In genomic region chr22:35824256-35824655, GRCh38 we compare ENCODE assay signal across 28 cellular contexts.
"Had no signal": no experiment of that assay in that cellular context is flagged by ENCODE, and none has a peak within 500 bp of the region (broad histone marks: within the 10 kb centered on the region; RNA-seq: fewer than 3 reads in every experiment).

No MANE protein-coding gene starts in this region.

- H3K27me3 Mint-ChIP-seq: activated CD4-positive, alpha-beta T cell treated with anti-CD3 and anti-CD28 coated beads, Interleukin-2, amount 10 ng/mL, durations not matched to agents 7 days and 5 days; activated naive CD4-positive, alpha-beta T cell treated with anti-CD3 and anti-CD28 coated beads, Interleukin-2, amount 10 ng/mL, durations not matched to agents 7 days and 5 days; brain had no signal

- ATAC-seq: activated naive CD4-positive, alpha-beta T cell treated with anti-CD3 and anti-CD28 coated beads, Interleukin-2, amount 50 U/mL, for 72 hours; activated T-cell treated with anti-CD3 and anti-CD28 coated beads, Interleukin-2, amount 50 U/mL, for 72 hours; T-helper 17 cell had no signal

- H3K27ac ChIP-seq: ascending aorta, breast epithelium, cardiac muscle cell, colonic mucosa, epithelial cell of prostate, esophagus squamous epithelium had no signal

- H3K4me3 Mint-ChIP-seq: activated CD4-positive, alpha-beta memory T cell treated with anti-CD3 and anti-CD28 coated beads, Interleukin-2, amount 10 ng/mL, durations not matched to agents 7 days and 5 days; activated CD4-positive, alpha-beta T cell treated with anti-CD3 and anti-CD28 coated beads, Interleukin-2, amount 10 ng/mL, durations not matched to agents 7 days and 5 days; activated naive CD4-positive, alpha-beta T cell treated with anti-CD3 and anti-CD28 coated beads, Interleukin-2, amount 10 ng/mL, durations not matched to agents 7 days and 5 days; activated naive CD8-positive, alpha-beta T cell treated with anti-CD3 and anti-CD28 coated beads, Interleukin-2, amount 10 ng/mL, durations not matched to agents 7 days and 5 days; activated T-cell treated with anti-CD3 and anti-CD28 coated beads, Interleukin-2, amount 50 U/mL, for 24 hours; activated T-cell treated with anti-CD3 and anti-CD28 coated beads, Interleukin-2, amount 50 U/mL, for 72 hours; brain; T-helper 2 cell treated with Interferon-gamma antibody and Interleukin-4, amounts not matched to agents 5 μg/mL and 100 μg/mL, for 36 hours had no signal

- H3K4me1 Mint-ChIP-seq: activated naive CD4-positive, alpha-beta T cell treated with anti-CD3 and anti-CD28 coated beads, Interleukin-2, amount 10 ng/mL, durations not matched to agents 7 days and 5 days had no signal

- H3K36me3 Mint-ChIP-seq: activated naive CD4-positive, alpha-beta T cell treated with anti-CD3 and anti-CD28 coated beads, Interleukin-2, amount 10 ng/mL, durations not matched to agents 7 days and 5 days; activated naive CD4-positive, alpha-beta T cell treated with anti-CD3 and anti-CD28 coated beads, Interleukin-2, amount 50 U/mL, for 72 hours; activated naive CD8-positive, alpha-beta T cell treated with anti-CD3 and anti-CD28 coated beads, Interleukin-2, amount 10 ng/mL, durations not matched to agents 7 days and 5 days had no signal

- H3K27me3 ChIP-seq: ascending aorta, breast epithelium, cardiac muscle cell, colonic mucosa, esophagus squamous epithelium had no signal

- H3K4me1 ChIP-seq: breast epithelium, colonic mucosa had no signal

- H3K4me3 ChIP-seq: ascending aorta, breast epithelium, cardiac muscle cell, colonic mucosa, esophagus squamous epithelium had no signal

- H3K36me3 ChIP-seq: ascending aorta, breast epithelium, cardiac muscle cell, colonic mucosa had no signal

- H3K9me3 Mint-ChIP-seq: activated CD4-positive, alpha-beta memory T cell treated with anti-CD3 and anti-CD28 coated beads, Interleukin-2, amount 10 ng/mL, durations not matched to agents 7 days and 5 days; activated CD4-positive, alpha-beta T cell treated with anti-CD3 and anti-CD28 coated beads, Interleukin-2, amount 10 ng/mL, durations not matched to agents 7 days and 5 days; activated naive CD4-positive, alpha-beta T cell treated with anti-CD3 and anti-CD28 coated beads, Interleukin-2, amount 10 ng/mL, durations not matched to agents 7 days and 5 days; activated naive CD4-positive, alpha-beta T cell treated with anti-CD3 and anti-CD28 coated beads, Interleukin-2, amount 50 U/mL, for 72 hours; activated naive CD8-positive, alpha-beta T cell treated with anti-CD3 and anti-CD28 coated beads, Interleukin-2, amount 10 ng/mL, durations not matched to agents 7 days and 5 days; activated T-cell treated with anti-CD3 and anti-CD28 coated beads, Interleukin-2, amount 50 U/mL, for 24 hours; activated T-cell treated with anti-CD3 and anti-CD28 coated beads, Interleukin-2, amount 50 U/mL, for 72 hours; T-helper 2 cell treated with Interferon-gamma antibody and Interleukin-4, amounts not matched to agents 5 μg/mL and 100 μg/mL, for 36 hours had no signal

- DNase-seq: activated CD4-positive, alpha-beta memory T cell treated with anti-CD3 and anti-CD28 coated beads, Interleukin-2, amount 10 ng/mL, durations not matched to agents 7 days and 5 days; activated CD4-positive, alpha-beta T cell treated with anti-CD3 and anti-CD28 coated beads for 1 hour; activated CD4-positive, alpha-beta T cell treated with anti-CD3 and anti-CD28 coated beads for 4 hours; activated CD4-positive, alpha-beta T cell treated with anti-CD3 and anti-CD28 coated beads, Interleukin-2, amount 10 ng/mL, durations not matched to agents 7 days and 5 days; activated CD4-positive, alpha-beta T cell treated with anti-CD3 and anti-CD28 coated beads, Interleukin-2, amount 50 U/mL, for 4 hours; activated CD8-positive, alpha-beta memory T cell treated with anti-CD3 and anti-CD28 coated beads, Interleukin-2, amount 50 U/mL, for 48 hours; activated gamma-delta T cell; activated naive CD4-positive, alpha-beta T cell; activated naive CD4-positive, alpha-beta T cell treated with anti-CD3 and anti-CD28 coated beads, Interleukin-2, amount 10 ng/mL, durations not matched to agents 7 days and 5 days; activated naive CD8-positive, alpha-beta T cell treated with anti-CD3 and anti-CD28 coated beads, Interleukin-2, amount 10 ng/mL, durations not matched to agents 7 days and 5 days; activated T-cell treated with anti-CD3 and anti-CD28 coated beads for 4 hours; activated T-cell treated with anti-CD3 and anti-CD28 coated beads, Interleukin-2, amount 50 U/mL, for 24 hours; activated T-cell treated with anti-CD3 and anti-CD28 coated beads, Interleukin-2, amount 50 U/mL, for 72 hours; central memory CD4-positive, alpha-beta T cell; cerebellar nuclear complex; colonic mucosa; effector CD8-positive, alpha-beta T cell; esophagus squamous epithelium; T-helper 1 cell; T-helper 17 cell; T1000 had no signal

- H3K27ac Mint-ChIP-seq: activated CD4-positive, alpha-beta memory T cell treated with anti-CD3 and anti-CD28 coated beads, Interleukin-2, amount 10 ng/mL, durations not matched to agents 7 days and 5 days; activated CD4-positive, alpha-beta T cell treated with anti-CD3 and anti-CD28 coated beads, Interleukin-2, amount 10 ng/mL, durations not matched to agents 7 days and 5 days; activated naive CD4-positive, alpha-beta T cell treated with anti-CD3 and anti-CD28 coated beads, Interleukin-2, amount 10 ng/mL, durations not matched to agents 7 days and 5 days; activated naive CD4-positive, alpha-beta T cell treated with anti-CD3 and anti-CD28 coated beads, Interleukin-2, amount 50 U/mL, for 72 hours; activated naive CD8-positive, alpha-beta T cell treated with anti-CD3 and anti-CD28 coated beads, Interleukin-2, amount 10 ng/mL, durations not matched to agents 7 days and 5 days; activated T-cell treated with anti-CD3 and anti-CD28 coated beads, Interleukin-2, amount 50 U/mL, for 24 hours; T-helper 17 cell; T-helper 2 cell treated with Interferon-gamma antibody and Interleukin-4, amounts not matched to agents 5 μg/mL and 100 μg/mL, for 36 hours had no signal

- H3K9me3 ChIP-seq: ascending aorta, breast epithelium, colonic mucosa, esophagus squamous epithelium had no signal
